ENCODE assay signal across 10 cellular contexts in genomic region chr10:75021851-75022250, GRCh38.
DNase-seq lines count a peak whose midpoint lies in the region; ATAC-seq and TF ChIP-seq lines count a peak whose summit lies in the region.
"Had no signal": no experiment of that assay in that cellular context is flagged by ENCODE, and none has a peak within 500 bp of the region (broad histone marks: within the 10 kb centered on the region; RNA-seq: fewer than 3 reads in every experiment).

No MANE protein-coding gene starts in this region.

- peak overlapping the region; percentile 20 for H3K4me3 ChIP-seq in endodermal cell (ENCODE audit: low read length)
- H3K4me3 ChIP-seq in upper lobe of right lung = no peak overlapping the region
- no peak overlapping the region for H3K4me3 ChIP-seq in adrenal gland
- no peak overlapping the region for H3K4me3 ChIP-seq in tibial nerve
- H3K4me3 ChIP-seq: smooth muscle cell had no signal

- 77 to 87% methylated on average over 3 to 7 of the region's 7 CpGs for WGBS in endodermal cell (ENCODE audit: insufficient coverage in 1 of 2, insufficient read length in 1 of 2), 2 experiments
- 83 to 85% (median 85%) methylated on average over 7 of the region's 7 CpGs for WGBS in adrenal gland, 4 donors
- 81 to 84% methylated on average over 7 of the region's 7 CpGs for WGBS in tibial nerve, 2 donors

- H3K36me3 Mint-ChIP-seq in natural killer cell (peaks cover 18% of the 10 kb centered on the region), endodermal cell (ENCODE audit: low read depth) (peaks cover 22% of the 10 kb centered on the region)
- H3K36me3 Mint-ChIP-seq in natural killer cell treated with Interleukin-12 subunit alpha and Interleukin-12 subunit beta and Interleukin-15 and Interleukin-18, amount 100 ng/mL, for 72 hours = peaks cover 13% of the 10 kb centered on the region

- H3K9me3 Mint-ChIP-seq in natural killer cell = no peaks in the 10 kb centered on the region
- no peaks in the 10 kb centered on the region for H3K9me3 Mint-ChIP-seq in natural killer cell treated with Interleukin-12 subunit alpha and Interleukin-12 subunit beta and Interleukin-15 and Interleukin-18, amount 100 ng/mL, for 72 hours
- no peaks in the 10 kb centered on the region for H3K9me3 Mint-ChIP-seq in endodermal cell

- H3K27ac Mint-ChIP-seq in natural killer cell (peak overlapping the region; percentile 17 to 80), endodermal cell (peak overlapping the region; percentile 36)
- H3K27ac Mint-ChIP-seq in natural killer cell treated with Interleukin-12 subunit alpha and Interleukin-12 subunit beta and Interleukin-15 and Interleukin-18, amount 100 ng/mL, for 72 hours = peak overlapping the region in 1 of 2 donors; percentile 76

- no peaks in the 10 kb centered on the region for H3K9me3 ChIP-seq in endodermal cell (ENCODE audit: control insufficient read depth, low read length)
- H3K9me3 ChIP-seq in upper lobe of right lung = no peaks in the 10 kb centered on the region
- no peaks in the 10 kb centered on the region for H3K9me3 ChIP-seq in adrenal gland (replicated peaks in 1 of 3)
- H3K9me3 ChIP-seq in tibial nerve = no peaks in the 10 kb centered on the region

- H3K27me3 Mint-ChIP-seq in natural killer cell (ENCODE audit: low read depth in 2 of 2) (no peaks in the 10 kb centered on the region), endodermal cell (ENCODE audit: insufficient read depth) (no peaks in the 10 kb centered on the region)
- H3K27me3 Mint-ChIP-seq in natural killer cell treated with Interleukin-12 subunit alpha and Interleukin-12 subunit beta and Interleukin-15 and Interleukin-18, amount 100 ng/mL, for 72 hours = no peaks in the 10 kb centered on the region

- H3K27me3 ChIP-seq in endodermal cell (ENCODE audit: control insufficient read depth, insufficient read depth, low read length, poor library complexity, severe bottlenecking) (no peaks in the 10 kb centered on the region), upper lobe of right lung (no peaks in the 10 kb centered on the region), adrenal gland (no peaks in the 10 kb centered on the region), tibial nerve (no peaks in the 10 kb centered on the region)

- DNase-seq in natural killer cell = no peak
- no peak for DNase-seq in natural killer cell treated with Interleukin-12 subunit alpha and Interleukin-12 subunit beta and Interleukin-15 and Interleukin-18, amount 100 ng/mL, for 72 hours (ENCODE audit: low spot score)
- peak; percentile 62 for DNase-seq in NCI-H2196 (lab: John Stamatoyannopoulos, UW; ENCODE audit: unreplicated experiment)
- no peak for DNase-seq in endodermal cell
- no peak for DNase-seq in upper lobe of right lung
- no peak for DNase-seq in adrenal gland
- no peak for DNase-seq in tibial nerve (ENCODE audit: low spot score in 2 of 2)
- DNase-seq: aorta had no signal

- H3K4me1 Mint-ChIP-seq in natural killer cell (peaks cover 29 to 48% of the 10 kb centered on the region in 2 donors), endodermal cell (peaks cover 50% of the 10 kb centered on the region)
- peaks cover 9 to 29% of the 10 kb centered on the region in 2 donors for H3K4me1 Mint-ChIP-seq in natural killer cell treated with Interleukin-12 subunit alpha and Interleukin-12 subunit beta and Interleukin-15 and Interleukin-18, amount 100 ng/mL, for 72 hours (ENCODE audit: low read depth in 2 of 2)

- H3K36me3 ChIP-seq in endodermal cell (ENCODE audit: control insufficient read depth, insufficient read depth, low read length) (peaks cover 20% of the 10 kb centered on the region), upper lobe of right lung (peaks cover 54% of the 10 kb centered on the region), adrenal gland (replicated peaks in 1 of 2) (peaks cover 0 to 29% of the 10 kb centered on the region in 2 donors), tibial nerve (peaks cover 0 to 62% (median 8%) of the 10 kb centered on the region in 3 donors)

- intact Hi-C loops in natural killer cell (cut with micrococcal nuclease) = loop anchor here (1.0 to 5.0 kb wide), 3 partner anchors 215 to 756 kb away; partner anchors contain the start of gene COMTD1
- intact Hi-C loops in upper lobe of right lung (cut with DNase I) = no loop called here
- intact Hi-C loops in adrenal gland (cut with DNase I) = no loop called here

- no peak overlapping the region for H3K4me3 Mint-ChIP-seq in natural killer cell
- no peak overlapping the region for H3K4me3 Mint-ChIP-seq in natural killer cell treated with Interleukin-12 subunit alpha and Interleukin-12 subunit beta and Interleukin-15 and Interleukin-18, amount 100 ng/mL, for 72 hours
- H3K4me3 Mint-ChIP-seq in endodermal cell = no peak overlapping the region

- TF ChIP-seq CTCF in natural killer cell (IDR thresholded peaks at IDR 0.05) (no peak), endodermal cell (conservative IDR thresholded peaks at IDR 0.05) (no peak), upper lobe of right lung (IDR thresholded peaks at IDR 0.05) (no peak), adrenal gland (IDR thresholded peaks at IDR 0.05) (no peak), tibial nerve (IDR thresholded peaks at IDR 0.05) (no peak)

- H3K27ac ChIP-seq in endodermal cell (ENCODE audit: low read depth, low read length) (no peak overlapping the region), upper lobe of right lung (no peak overlapping the region), adrenal gland (no peak overlapping the region), tibial nerve (no peak overlapping the region)

- no peak for TF ChIP-seq POLR2A in adrenal gland (IDR thresholded peaks at IDR 0.05)
- no peak for TF ChIP-seq POLR2A in tibial nerve (IDR thresholded peaks at IDR 0.05)

- H3K4me1 ChIP-seq in endodermal cell (ENCODE audit: control insufficient read depth, insufficient read depth, low read length) (peaks cover 32% of the 10 kb centered on the region), upper lobe of right lung (peaks cover 18% of the 10 kb centered on the region), adrenal gland (replicated peaks in 1 of 2) (peaks cover 0 to 7% of the 10 kb centered on the region in 2 donors), tibial nerve (peaks cover 0 to 18% (median 2%) of the 10 kb centered on the region in 4 donors)

- H3K9ac ChIP-seq in endodermal cell (ENCODE audit: extremely low read depth, low read length, poor library complexity, severe bottlenecking) = no peak overlapping the region

- no peak for ATAC-seq in natural killer cell
- no peak for ATAC-seq in natural killer cell treated with Interleukin-12 subunit alpha and Interleukin-12 subunit beta and Interleukin-15 and Interleukin-18, amount 100 ng/mL, for 72 hours
- ATAC-seq in upper lobe of right lung = peak; percentile 70
- no peak for ATAC-seq in HG03095 (IDR thresholded peaks at IDR 0.05; ENCODE audit: unreplicated experiment)

- TF ChIP-seq EP300 in tibial nerve (IDR thresholded peaks at IDR 0.05) = no peak
